Comparison of ENCODE assay signal across 15 cellular contexts in genomic region chr3:127226451-127226850, GRCh38. TPM values are rescaled to one million over a fixed set of nuclear protein-coding genes. Genes with fewer than 3 reads are reported as not detected.
DNase-seq lines count a peak whose midpoint lies in the region; ATAC-seq and TF ChIP-seq lines count a peak whose summit lies in the region.
"Had no signal": no experiment of that assay in that cellular context is flagged by ENCODE, and none has a peak within 500 bp of the region (broad histone marks: within the 10 kb centered on the region; RNA-seq: fewer than 3 reads in every experiment).

No MANE protein-coding gene starts in this region.

- H3K4me1 Mint-ChIP-seq in stimulated activated naive CD8-positive, alpha-beta T cell treated with anti-CD3 and anti-CD28 coated beads, Interleukin-15, amount 100 ng/mL, for 72 hours = peaks cover 33% of the 10 kb centered on the region
- H3K4me1 Mint-ChIP-seq: nephron had no signal

- intact Hi-C loops in mucosa of descending colon (cut with DNase I, micrococcal nuclease) = no loop called here

- DNase-seq in stimulated activated naive CD8-positive, alpha-beta T cell treated with anti-CD3 and anti-CD28 coated beads, Interleukin-15, amount 100 ng/mL, for 72 hours = no peak
- DNase-seq in stimulated activated naive CD8-positive, alpha-beta T cell treated with anti-CD3 and anti-CD28 coated beads, Interleukin-15, Interleukin-2, amounts not matched to agents 100 U/mL and 50 U/mL, for 24 hours = no peak
- peak; percentile 36 for DNase-seq in LoVo (ENCODE audit: low spot score)
- DNase-seq in epithelial cell of esophagus (ENCODE audit: low read depth) = peak; percentile 37
- DNase-seq in NCI-H69 (lab: John Stamatoyannopoulos, UW) = no peak
- no peak for DNase-seq in mucosa of descending colon
- DNase-seq in activated CD8-positive, alpha-beta memory T cell treated with anti-CD3 and anti-CD28 coated beads for 24 hours = no peak
- DNase-seq in amygdala (lab: John Stamatoyannopoulos, UW) = no peak
- DNase-seq: aorta; effector CD4-positive, alpha-beta T cell; kidney glomerular epithelial cell; NCI-H1048; NCI-H446; stimulated activated CD4-positive, alpha-beta T cell treated with anti-CD3 and anti-CD28 coated beads, Interleukin-1b, Interleukin-23, amount 100 ng/mL, for 48 hours had no signal

- H3K4me3 ChIP-seq in epithelial cell of esophagus (ENCODE audit: low read length) (no peak overlapping the region), mucosa of descending colon (no peak overlapping the region)

- peaks cover 14% of the 10 kb centered on the region for H3K27me3 Mint-ChIP-seq in stimulated activated naive CD8-positive, alpha-beta T cell treated with anti-CD3 and anti-CD28 coated beads, Interleukin-15, amount 100 ng/mL, for 72 hours

- no peaks in the 10 kb centered on the region for H3K9me3 ChIP-seq in mucosa of descending colon

- H3K27ac Mint-ChIP-seq in stimulated activated naive CD8-positive, alpha-beta T cell treated with anti-CD3 and anti-CD28 coated beads, Interleukin-15, amount 100 ng/mL, for 72 hours = peak overlapping the region in 1 of 2 donors; percentile 44
- H3K27ac Mint-ChIP-seq: nephron had no signal

- TF ChIP-seq CTCF in epithelial cell of esophagus (IDR thresholded peaks at IDR 0.05; ENCODE audit: insufficient read depth, low read depth, low read length, missing control alignments) (no peak), mucosa of descending colon (IDR thresholded peaks at IDR 0.05) (no peak)

- no peaks in the 10 kb centered on the region for H3K4me1 ChIP-seq in mucosa of descending colon (ENCODE audit: low read depth)

- ATAC-seq in stimulated activated naive CD8-positive, alpha-beta T cell treated with anti-CD3 and anti-CD28 coated beads, Interleukin-15, amount 100 ng/mL, for 72 hours = no peak
- no peak for ATAC-seq in stimulated activated naive CD8-positive, alpha-beta T cell treated with anti-CD3 and anti-CD28 coated beads, Interleukin-15, Interleukin-2, amounts not matched to agents 100 U/mL and 50 U/mL, for 24 hours
- no peak for ATAC-seq in mucosa of descending colon

- H3K9me3 Mint-ChIP-seq in stimulated activated naive CD8-positive, alpha-beta T cell treated with anti-CD3 and anti-CD28 coated beads, Interleukin-15, amount 100 ng/mL, for 72 hours = peaks cover 11 to 21% of the 10 kb centered on the region in 2 donors

- H3K36me3 ChIP-seq in mucosa of descending colon (ENCODE audit: low read depth) = no peaks in the 10 kb centered on the region

- H3K4me3 Mint-ChIP-seq in stimulated activated naive CD8-positive, alpha-beta T cell treated with anti-CD3 and anti-CD28 coated beads, Interleukin-15, amount 100 ng/mL, for 72 hours = peak overlapping the region; percentile 61 to 77
- H3K4me3 Mint-ChIP-seq: nephron had no signal

RNA-seq across cellular contexts. Expression of gene PRR23E, which starts 33.5 kb away (rescaled TPM):
- not detected for total RNA-seq in mucosa of descending colon
- total RNA-seq: aorta had no signal

Comparison
In these comparisons a context has a peak if more than half of its experiments do, and no peak if none do; other contexts are left out.
1. DNase-seq: peak in LoVo (single experiment) and epithelial cell of esophagus (single experiment); none in stimulated activated naive CD8-positive, alpha-beta T cell treated with anti-CD3 and anti-CD28 coated beads, Interleukin-15, amount 100 ng/mL, for 72 hours (0 of 2), stimulated activated naive CD8-positive, alpha-beta T cell treated with anti-CD3 and anti-CD28 coated beads, Interleukin-15, Interleukin-2, amounts not matched to agents 100 U/mL and 50 U/mL, for 24 hours (single experiment), NCI-H69 (single experiment), mucosa of descending colon (0 of 3), activated CD8-positive, alpha-beta memory T cell treated with anti-CD3 and anti-CD28 coated beads for 24 hours (single experiment) and amygdala (0 of 56).